ENCODE assay signal across 8 cellular contexts in the genomic region with DNA sequence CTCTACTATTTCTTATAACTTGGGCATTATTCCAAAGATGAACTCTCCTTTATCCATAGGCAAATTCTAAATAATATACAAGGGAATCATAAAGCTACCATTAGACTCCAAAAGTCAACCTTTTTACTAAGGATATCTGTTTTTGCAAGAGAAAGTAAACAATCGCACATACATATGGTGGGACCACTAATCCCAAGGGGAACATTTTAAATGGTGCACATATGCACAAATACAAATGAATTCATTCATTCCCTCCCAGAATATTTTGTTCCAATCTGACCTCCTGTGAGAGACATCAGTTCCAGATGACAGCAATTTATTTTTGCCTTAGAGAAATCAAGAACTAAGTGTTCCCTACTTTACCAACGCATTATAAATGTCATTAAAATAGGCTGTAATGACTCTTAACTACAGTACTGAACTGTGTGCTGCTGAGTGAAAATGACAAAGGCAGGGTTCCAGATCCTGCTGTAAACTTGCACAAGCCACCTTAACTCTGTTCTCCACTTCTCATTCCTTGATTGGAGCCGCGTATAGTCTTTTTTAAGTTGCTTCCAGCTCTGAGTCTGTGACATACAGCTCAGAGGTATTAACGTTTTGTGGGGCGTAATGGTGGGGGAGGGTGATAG. TPM values are rescaled to one million over a fixed set of nuclear protein-coding genes. Genes with fewer than 3 reads are reported as not detected.
DNase-seq lines count a peak whose midpoint lies in the region; ATAC-seq and TF ChIP-seq lines count a peak whose summit lies in the region.

No MANE protein-coding gene starts in this region.

- no peak for DNase-seq in CD4-positive, alpha-beta T cell
- DNase-seq in NAMALWA (ENCODE audit: low spot score) (peak; percentile 19), NCI-H748 (lab: John Stamatoyannopoulos, UW; ENCODE audit: unreplicated experiment) (no peak)
- DNase-seq in effector memory CD4-positive, alpha-beta T cell: no peak
- no peak for DNase-seq in natural killer cell treated with Interleukin-12 subunit alpha and Interleukin-12 subunit beta and Interleukin-15 and Interleukin-18, amount 100 ng/mL, for 72 hours (ENCODE audit: low spot score)

- no peaks in the 10 kb centered on the region for H3K9me3 ChIP-seq in CD4-positive, alpha-beta T cell (ENCODE audit: control insufficient read depth, low read length)
- H3K9me3 ChIP-seq in effector memory CD4-positive, alpha-beta T cell (ENCODE audit: control insufficient read depth, low read length): no peaks in the 10 kb centered on the region

- H3K36me3 ChIP-seq in effector memory CD4-positive, alpha-beta T cell (ENCODE audit: control insufficient read depth, insufficient read depth, low read length): peaks cover 3% of the 10 kb centered on the region

- no peaks in the 10 kb centered on the region for H3K27me3 Mint-ChIP-seq in CD4-positive, alpha-beta T cell
- H3K27me3 Mint-ChIP-seq in natural killer cell treated with Interleukin-12 subunit alpha and Interleukin-12 subunit beta and Interleukin-15 and Interleukin-18, amount 100 ng/mL, for 72 hours: no peaks in the 10 kb centered on the region

- intact Hi-C loops in CD4-positive, alpha-beta T cell (cut with DNase I, micrococcal nuclease): loop anchor here in 1 of 2 experiments (5.0 to 10.0 kb wide), 5 partner anchors 50 to 1742 kb away; partner anchors contain the start of genes PI4K2B, RBPJ, SMIM20 and ZCCHC4

- H3K36me3 Mint-ChIP-seq in CD4-positive, alpha-beta T cell (ENCODE audit: low read depth): peaks cover 59% of the 10 kb centered on the region
- H3K36me3 Mint-ChIP-seq in natural killer cell treated with Interleukin-12 subunit alpha and Interleukin-12 subunit beta and Interleukin-15 and Interleukin-18, amount 100 ng/mL, for 72 hours: peaks cover 19% of the 10 kb centered on the region

- no peak for TF ChIP-seq CTCF in CD4-positive, alpha-beta T cell (IDR thresholded peaks at IDR 0.05)

- no peak for ATAC-seq in CD4-positive, alpha-beta T cell (ENCODE audit: poor library complexity)
- ATAC-seq in natural killer cell treated with Interleukin-12 subunit alpha and Interleukin-12 subunit beta and Interleukin-15 and Interleukin-18, amount 100 ng/mL, for 72 hours: no peak
- ATAC-seq in HG02884 (IDR thresholded peaks at IDR 0.05; ENCODE audit: unreplicated experiment): no peak
- ATAC-seq in GM21515 (IDR thresholded peaks at IDR 0.05; ENCODE audit: unreplicated experiment): no peak
- no peak for ATAC-seq in HG03039 (IDR thresholded peaks at IDR 0.05; ENCODE audit: unreplicated experiment)

- CTCF ChIA-PET in CD4-positive, alpha-beta T cell (lab: Charles Lee): interaction anchor here (1.5 kb wide), 1 partner anchor 9 kb away, joined by 5 read pairs; no protein-coding TSS in a partner anchor

- no peaks in the 10 kb centered on the region for H3K9me3 Mint-ChIP-seq in CD4-positive, alpha-beta T cell
- H3K9me3 Mint-ChIP-seq in natural killer cell treated with Interleukin-12 subunit alpha and Interleukin-12 subunit beta and Interleukin-15 and Interleukin-18, amount 100 ng/mL, for 72 hours: no peaks in the 10 kb centered on the region

- H3K4me1 Mint-ChIP-seq in CD4-positive, alpha-beta T cell (ENCODE audit: low read depth): peaks cover 61% of the 10 kb centered on the region
- H3K4me1 Mint-ChIP-seq in natural killer cell treated with Interleukin-12 subunit alpha and Interleukin-12 subunit beta and Interleukin-15 and Interleukin-18, amount 100 ng/mL, for 72 hours (ENCODE audit: low read depth in 2 of 2): peaks cover 41 to 52% of the 10 kb centered on the region in 2 donors

- H3K27ac Mint-ChIP-seq in CD4-positive, alpha-beta T cell: peak overlapping the region; percentile 86
- H3K27ac Mint-ChIP-seq in natural killer cell treated with Interleukin-12 subunit alpha and Interleukin-12 subunit beta and Interleukin-15 and Interleukin-18, amount 100 ng/mL, for 72 hours: peak overlapping the region; percentile 93 to 96

- peaks cover 29% of the 10 kb centered on the region for H3K4me1 ChIP-seq in effector memory CD4-positive, alpha-beta T cell (ENCODE audit: control insufficient read depth, insufficient read depth, low read length, poor library complexity, severe bottlenecking)

- H3K27me3 ChIP-seq in CD4-positive, alpha-beta T cell (ENCODE audit: control insufficient read depth, insufficient read depth, low read length): no peaks in the 10 kb centered on the region
- no peaks in the 10 kb centered on the region for H3K27me3 ChIP-seq in effector memory CD4-positive, alpha-beta T cell (replicated peaks; ENCODE audit: control insufficient read depth, insufficient read depth, low read length, poor library complexity, severe bottlenecking)

- no peak overlapping the region for H3K27ac ChIP-seq in CD4-positive, alpha-beta T cell (ENCODE audit: low read depth, low read length)
- H3K27ac ChIP-seq in effector memory CD4-positive, alpha-beta T cell (ENCODE audit: insufficient read depth, low read length, poor library complexity, severe bottlenecking): no peak overlapping the region

- POLR2A ChIA-PET in CD4-positive, alpha-beta T cell (lab: Charles Lee): interaction anchor here (0.8 kb wide), 1 partner anchor 578 kb away, joined by 3 read pairs; the partner anchor contains the start of gene SEPSECS

- peak overlapping the region; percentile 97 for H3K4me3 ChIP-seq in effector memory CD4-positive, alpha-beta T cell (ENCODE audit: insufficient read depth, low read depth, low read length, poor library complexity, severe bottlenecking)

- peak overlapping the region; percentile 96 for H3K4me3 Mint-ChIP-seq in CD4-positive, alpha-beta T cell
- peak overlapping the region; percentile 95 for H3K4me3 Mint-ChIP-seq in natural killer cell treated with Interleukin-12 subunit alpha and Interleukin-12 subunit beta and Interleukin-15 and Interleukin-18, amount 100 ng/mL, for 72 hours

RNA-seq across cellular contexts. Expression of gene DHX15, which starts 2.0 kb away (rescaled TPM):
- total RNA-seq in CD4-positive, alpha-beta T cell: 100 to 1,000 TPM; 208 to 209 TPM
- 100 to 1,000 TPM; 190 to 251 TPM for total RNA-seq in natural killer cell treated with Interleukin-12 subunit alpha and Interleukin-12 subunit beta and Interleukin-15 and Interleukin-18, amount 100 ng/mL, for 72 hours
